ENCODE assay signal across 1 cellular context in the genomic region with DNA sequence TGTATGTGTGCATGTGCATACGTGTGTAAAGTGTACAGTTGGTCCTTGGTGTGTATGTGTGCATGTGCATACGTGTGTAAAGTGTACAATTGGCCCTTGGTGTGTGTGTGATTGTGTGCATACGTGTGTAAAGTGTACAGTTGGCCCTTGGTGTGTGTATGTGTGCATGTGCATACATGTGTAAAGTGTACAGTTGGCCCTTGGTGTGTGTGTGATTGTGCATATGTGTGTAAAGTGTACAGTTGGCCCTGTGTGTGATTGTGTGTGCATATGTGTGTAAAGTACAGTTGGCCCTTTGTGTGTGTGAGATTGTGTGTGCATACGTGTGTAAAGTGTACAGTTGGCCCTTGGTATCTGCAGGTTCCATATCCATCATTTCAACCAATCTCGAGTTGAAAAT.
TF ChIP-seq lines count a peak whose summit lies in the region.

No MANE protein-coding gene starts in this region.

TF ChIP-seq in H1, 55 proteins besides CTCF, POLR2A, EP300 and RAD21:
- TF ChIP-seq BRCA1 (IDR thresholded peaks at IDR 0.05; ENCODE audit: low read depth, low read length), result no peak
- no peak for TF ChIP-seq ZNF274 (IDR thresholded peaks at IDR 0.05; ENCODE audit: borderline replicate concordance, extremely low read depth, low read length)
- TF ChIP-seq CHD2 (IDR thresholded peaks at IDR 0.05; ENCODE audit: low read length), result no peak
- TF ChIP-seq EZH2 (IDR thresholded peaks at IDR 0.05; ENCODE audit: low read depth, low read length, severe bottlenecking), result no peak
- no peak for TF ChIP-seq PHF8 (conservative IDR thresholded peaks at IDR 0.05; ENCODE audit: low read depth, low read length)
- no peak for TF ChIP-seq ASH2L (IDR thresholded peaks at IDR 0.05; ENCODE audit: low read length)
- no peak for TF ChIP-seq TEAD4 (IDR thresholded peaks at IDR 0.05; ENCODE audit: low read depth, low read length)
- TF ChIP-seq YY1 (IDR thresholded peaks at IDR 0.05; ENCODE audit: low read depth, low read length), result no peak
- no peak for TF ChIP-seq SUZ12 (IDR thresholded peaks at IDR 0.05; ENCODE audit: low read length)
- no peak for TF ChIP-seq FOSL1 (IDR thresholded peaks at IDR 0.05; ENCODE audit: insufficient read depth, low read depth, low read length)
- TF ChIP-seq, protein P1, sequence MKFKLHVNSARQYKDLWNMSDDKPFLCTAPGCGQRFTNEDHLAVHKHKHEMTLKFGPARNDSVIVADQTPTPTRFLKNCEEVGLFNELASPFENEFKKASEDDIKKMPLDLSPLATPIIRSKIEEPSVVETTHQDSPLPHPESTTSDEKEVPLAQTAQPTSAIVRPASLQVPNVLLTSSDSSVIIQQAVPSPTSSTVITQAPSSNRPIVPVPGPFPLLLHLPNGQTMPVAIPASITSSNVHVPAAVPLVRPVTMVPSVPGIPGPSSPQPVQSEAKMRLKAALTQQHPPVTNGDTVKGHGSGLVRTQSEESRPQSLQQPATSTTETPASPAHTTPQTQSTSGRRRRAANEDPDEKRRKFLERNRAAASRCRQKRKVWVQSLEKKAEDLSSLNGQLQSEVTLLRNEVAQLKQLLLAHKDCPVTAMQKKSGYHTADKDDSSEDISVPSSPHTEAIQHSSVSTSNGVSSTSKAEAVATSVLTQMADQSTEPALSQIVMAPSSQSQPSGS (IDR thresholded peaks at IDR 0.05; ENCODE audit: low read length), result no peak
- TF ChIP-seq SAP30 (IDR thresholded peaks at IDR 0.05; ENCODE audit: insufficient read depth, insufficient replicate concordance, low read length), result no peak
- TF ChIP-seq GABPA (IDR thresholded peaks at IDR 0.05; ENCODE audit: borderline replicate concordance, insufficient read depth, low read length), result no peak
- TF ChIP-seq KDM1A (IDR thresholded peaks at IDR 0.05; ENCODE audit: borderline replicate concordance, low read length), result no peak
- TF ChIP-seq SP2 (IDR thresholded peaks at IDR 0.05; ENCODE audit: low read length), result no peak
- no peak for TF ChIP-seq KDM4A (IDR thresholded peaks at IDR 0.05; ENCODE audit: low read depth, low read length, severe bottlenecking)
- no peak for TF ChIP-seq BACH1 (IDR thresholded peaks at IDR 0.05; ENCODE audit: low read length)
- TF ChIP-seq POU5F1 (IDR thresholded peaks at IDR 0.05; ENCODE audit: low read depth, low read length), result no peak
- TF ChIP-seq CTBP2 (IDR thresholded peaks at IDR 0.05; ENCODE audit: borderline replicate concordance, insufficient read depth, insufficient read length, low read length), result no peak
TF ChIP-seq in H1: peak in this region for 0.
